ENCODE assay signal across 8 cellular contexts in genomic region chr17:62423647-62424461, GRCh38. TPM values are rescaled to one million over a fixed set of nuclear protein-coding genes. Genes with fewer than 3 reads are reported as not detected.
DNase-seq lines count a peak whose midpoint lies in the region; ATAC-seq and TF ChIP-seq lines count a peak whose summit lies in the region.
"Not testable (repeated sequence)": the region's sequence is repeated elsewhere in the genome, so short reads cannot be mapped to it uniquely, and the experiment has no call there.

METTL2A (plus strand) TSS chr17:62423897; CDS start chr17:62423903, 6 bp downstream.

- H3K4me3 ChIP-seq in BJ (ENCODE audit: low read depth, low read length) (peak within 1 kb of the TSS; percentile 84), kidney epithelial cell (ENCODE audit: low read depth, low read length) (peak within 1 kb of the TSS; percentile 82)

- TF ChIP-seq POLR2A in GM19193 (IDR thresholded peaks at IDR 0.05; ENCODE audit: extremely low read depth, insufficient read depth, insufficient read length): peak; percentile 66

- peak; percentile 92 for ATAC-seq in HG03432 (IDR thresholded peaks at IDR 0.05; ENCODE audit: unreplicated experiment)
- peak; percentile 94 to 95 for ATAC-seq in activated CD4-positive, CD25-positive, alpha-beta regulatory T cell treated with anti-CD3 and anti-CD28 coated beads, Interleukin-2, amount 50 U/mL, for 24 hours

- H3K27me3 ChIP-seq in BJ (ENCODE audit: control insufficient read depth, insufficient read depth, low read length); kidney epithelial cell (ENCODE audit: control insufficient read depth, insufficient read depth, low read length): not testable (repeated sequence)

- not testable (repeated sequence) for H3K36me3 ChIP-seq in BJ (ENCODE audit: control insufficient read depth, insufficient read depth, low read length); kidney epithelial cell (ENCODE audit: control insufficient read depth, insufficient read depth, low read length)

- peak; percentile 39 for TF ChIP-seq CTCF in BJ (IDR thresholded peaks at IDR 0.05; ENCODE audit: insufficient read depth, low read depth, low read length)
- TF ChIP-seq CTCF in kidney epithelial cell (IDR thresholded peaks at IDR 0.05; ENCODE audit: insufficient read depth, low read length, poor library complexity, severe bottlenecking): peak; percentile 41

- CTCF ChIA-PET in BJ (lab: Yijun Ruan, JAX): not testable (repeated sequence)

- DNase-seq in BJ (ENCODE audit: low read depth): peak; percentile 26
- DNase-seq in NCI-H446 treated with DMSO at 0.1 percent for 48 hours (lab: John Stamatoyannopoulos, UW): peak; percentile 74
- peak; percentile 4 to 16 for DNase-seq in cerebellar nuclear complex (lab: John Stamatoyannopoulos, UW)
- DNase-seq in kidney epithelial cell (ENCODE audit: low read depth): peak; percentile 65
- peak; percentile 85 to 86 for DNase-seq in stimulated activated CD4-positive, alpha-beta T cell treated with anti-CD3 and anti-CD28 coated beads, Interleukin-15, amount 100 ng/mL, for 48 hours (ENCODE audit: low read depth in 2 of 2)

- POLR2A ChIA-PET in BJ (lab: Charles Lee): not testable (repeated sequence)

RNA-seq across cellular contexts. Expression of gene METTL2A, which starts in this region (rescaled TPM):
- 9.9 and 14.6 TPM in 2 replicates for polyA plus RNA-seq in BJ (2011; rRNA removed)
- polyA minus RNA-seq in BJ (2011; rRNA and poly(A)+ RNA removed): 7.9 and 9.5 TPM in 2 replicates
- 23.7 and 32.9 TPM in 2 replicates for total RNA-seq in kidney epithelial cell

Comparison
In these comparisons a context has a peak if more than half of its experiments do, and no peak if none do; other contexts are left out.
1. Peak in every context shown above with its lines: DNase-seq, ATAC-seq and H3K4me3 ChIP-seq.
2. DNase-seq: peak in every context shown above with its lines; median percentile 86 in stimulated activated CD4-positive, alpha-beta T cell treated with anti-CD3 and anti-CD28 coated beads, Interleukin-15, amount 100 ng/mL, for 48 hours; 74 in NCI-H446 treated with DMSO at 0.1 percent for 48 hours; 65 in kidney epithelial cell; 26 in BJ; 10 in cerebellar nuclear complex.